In the genomic region with DNA sequence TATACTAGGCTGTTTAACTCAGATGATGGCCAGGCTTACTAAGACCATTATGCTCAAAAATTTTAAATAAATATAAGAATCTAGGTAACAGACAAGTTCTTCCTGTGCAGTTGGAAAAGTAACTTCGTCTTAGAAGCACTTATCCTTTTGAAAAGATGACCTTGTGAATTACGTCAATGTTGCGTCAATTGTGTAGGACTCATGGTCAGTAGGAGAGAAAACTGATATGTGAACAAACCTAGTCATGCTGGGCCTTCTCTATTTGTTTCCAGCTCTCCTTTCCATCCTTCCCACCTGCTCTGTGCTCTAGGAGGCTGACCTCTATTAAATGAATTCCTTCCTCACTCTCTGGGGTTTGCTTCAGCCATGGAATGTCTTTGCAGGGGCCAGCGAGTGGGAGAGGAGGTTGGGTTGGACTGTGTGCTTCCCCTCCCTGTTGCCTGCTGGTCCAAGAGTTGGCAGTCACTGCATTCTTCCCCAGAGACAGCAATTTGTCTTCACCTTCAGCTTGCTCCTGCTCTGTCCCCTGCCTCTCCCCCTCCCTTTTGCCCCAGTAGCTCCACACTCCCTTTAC, we compare ENCODE assay signal across 24 cellular contexts.
"Had no signal": no experiment of that assay in that cellular context is flagged by ENCODE, and none has a peak within 500 bp of the region (broad histone marks: within the 10 kb centered on the region; RNA-seq: fewer than 3 reads in every experiment).

No MANE protein-coding gene starts in this region.

- H3K27me3 Mint-ChIP-seq: activated naive CD8-positive, alpha-beta T cell treated with anti-CD3 and anti-CD28 coated beads for 36 hours had no signal

- ATAC-seq: esophagus mucosa; naive thymus-derived CD4-positive, alpha-beta T cell had no signal

- H2AFZ ChIP-seq: hepatocyte, neural progenitor cell had no signal

- H3K36me3 Mint-ChIP-seq: activated naive CD8-positive, alpha-beta T cell treated with anti-CD3 and anti-CD28 coated beads for 36 hours; immature natural killer cell; neural progenitor cell had no signal

- H3K4me1 ChIP-seq: left ventricle myocardium inferior had no signal

- H3K27ac Mint-ChIP-seq: activated naive CD8-positive, alpha-beta T cell treated with anti-CD3 and anti-CD28 coated beads for 36 hours; activated T-helper 2 cell treated with anti-CD3 and anti-CD28 coated beads, Interferon-gamma antibody, Interleukin-2, Interleukin-4, amounts not matched to agents 10 μg/mL and 5 μg/mL and 100 μg/mL, durations not matched to agents 14 hours and 24 hours and 36 hours; naive thymus-derived CD4-positive, alpha-beta T cell; neural progenitor cell; progenitor cell of endocrine pancreas; T-helper 1 cell treated with Interleukin-12 subunit alpha and Interleukin-12 subunit beta and Interleukin-4 antibody, amounts not matched to agents 30 μg/mL and 1 μg/mL, for 36 hours had no signal

- H3K9me3 ChIP-seq: left ventricle myocardium inferior, thyroid gland had no signal

- H3K9ac ChIP-seq: neural progenitor cell had no signal

- DNase-seq: activated CD4-positive, alpha-beta T cell treated with anti-CD3 and anti-CD28 coated beads for 4 hours; activated CD4-positive, alpha-beta T cell treated with anti-CD3 and anti-CD28 coated beads, Interleukin-2, amount 50 U/mL, for 48 hours; activated CD4-positive, CD25-positive, alpha-beta regulatory T cell; activated CD8-positive, alpha-beta memory T cell treated with anti-CD3 and anti-CD28 coated beads, Interleukin-2, amount 50 U/mL, for 48 hours; activated naive CD4-positive, alpha-beta T cell treated with Interleukin-2 at 50 U/mL for 16 hours; activated naive CD8-positive, alpha-beta T cell treated with anti-CD3 and anti-CD28 coated beads for 36 hours; activated T-cell treated with anti-CD3 and anti-CD28 coated beads, Interleukin-2, amount 50 U/mL, for 4 hours; amniotic stem cell; effector CD4-positive, alpha-beta T cell; glutamatergic neuron; immature natural killer cell; left ventricle myocardium inferior; naive thymus-derived CD4-positive, alpha-beta T cell; retina; stimulated activated CD4-positive, alpha-beta T cell treated with anti-CD3 and anti-CD28 coated beads, Interleukin-4, amount 100 ng/mL, for 24 hours; stimulated activated naive CD4-positive, alpha-beta T cell treated with Interleukin-2 at 50 U/mL for 16 hours; substantia nigra; thyroid gland had no signal

- H3K4me2 ChIP-seq: hepatocyte, neural progenitor cell had no signal

- H3K9me3 Mint-ChIP-seq: activated naive CD8-positive, alpha-beta T cell treated with anti-CD3 and anti-CD28 coated beads for 36 hours; activated T-cell treated with anti-CD3 and anti-CD28 coated beads, Interleukin-2, amount 50 U/mL, for 4 hours; activated T-helper 2 cell treated with anti-CD3 and anti-CD28 coated beads, Interferon-gamma antibody, Interleukin-2, Interleukin-4, amounts not matched to agents 10 μg/mL and 5 μg/mL and 100 μg/mL, durations not matched to agents 14 hours and 24 hours and 36 hours; neural progenitor cell; T-helper 1 cell treated with Interleukin-12 subunit alpha and Interleukin-12 subunit beta and Interleukin-4 antibody, amounts not matched to agents 30 μg/mL and 1 μg/mL, for 36 hours had no signal

- H3K4me3 Mint-ChIP-seq: activated naive CD8-positive, alpha-beta T cell treated with anti-CD3 and anti-CD28 coated beads for 36 hours; activated T-cell treated with anti-CD3 and anti-CD28 coated beads, Interleukin-2, amount 50 U/mL, for 4 hours; immature natural killer cell; naive thymus-derived CD4-positive, alpha-beta T cell; neural progenitor cell; T-helper 1 cell treated with Interleukin-12 subunit alpha and Interleukin-12 subunit beta and Interleukin-4 antibody, amounts not matched to agents 30 μg/mL and 1 μg/mL, for 36 hours had no signal

- H3K36me3 ChIP-seq: left ventricle myocardium inferior, neural progenitor cell, thyroid gland had no signal

- H3K27me3 ChIP-seq: hepatocyte, neural progenitor cell, thyroid gland had no signal

- H3K27ac ChIP-seq: hepatocyte, neural progenitor cell, thyroid gland had no signal

- H3K79me2 ChIP-seq: hepatocyte had no signal

- H3K4me3 ChIP-seq: hepatocyte, left ventricle myocardium inferior, neural progenitor cell, thyroid gland had no signal
